Comparison of ENCODE assay signal across 9 cellular contexts in genomic region chr3:112582242-112582874, GRCh38. TPM values are rescaled to one million over a fixed set of nuclear protein-coding genes. Genes with fewer than 3 reads are reported as not detected.
DNase-seq lines count a peak whose midpoint lies in the region; ATAC-seq and TF ChIP-seq lines count a peak whose summit lies in the region.
"Had no signal": no experiment of that assay in that cellular context is flagged by ENCODE, and none has a peak within 500 bp of the region (broad histone marks: within the 10 kb centered on the region; RNA-seq: fewer than 3 reads in every experiment).

No MANE protein-coding gene starts in this region.

- no peaks in the 10 kb centered on the region for H3K9me2 ChIP-seq in OCI-LY1 (ENCODE audit: low read depth, low read length)

- intact Hi-C loops in lower leg skin (cut with DNase I; ENCODE audit: low total_unique reads) = no loop called here

- DNase-seq in NCI-H1436 (lab: John Stamatoyannopoulos, UW) (peak; percentile 41), NCI-H1436 treated with DMSO at 0.1 percent for 48 hours (lab: John Stamatoyannopoulos, UW) (no peak), astrocyte of the hippocampus (ENCODE audit: low read depth, low spot score) (peak; percentile 76), medulla oblongata (ENCODE audit: extremely low spot score) (peak; percentile 48), lower leg skin (ENCODE audit: low spot score in 2 of 2) (no peak)

- ATAC-seq in HG02973 (IDR thresholded peaks at IDR 0.05; ENCODE audit: unreplicated experiment) = peak; percentile 54
- ATAC-seq in HG02588 (IDR thresholded peaks at IDR 0.05; ENCODE audit: unreplicated experiment) = no peak

- no peak for TF ChIP-seq POLR2A in lower leg skin (IDR thresholded peaks at IDR 0.05)

- H3K9ac ChIP-seq in OCI-LY1 (ENCODE audit: low read length) = no peak overlapping the region

- TF ChIP-seq CTCF in OCI-LY1 (IDR thresholded peaks at IDR 0.05; ENCODE audit: low read length) = peak; percentile 66
- TF ChIP-seq CTCF in lower leg skin (IDR thresholded peaks at IDR 0.05) = no peak

- H3F3A ChIP-seq in OCI-LY1 (ENCODE audit: insufficient read depth, low read length) = no peaks in the 10 kb centered on the region

- no peaks in the 10 kb centered on the region for H3K9me3 ChIP-seq in OCI-LY1 (ENCODE audit: low read length)

- no peaks in the 10 kb centered on the region for H3K79me2 ChIP-seq in OCI-LY1 (ENCODE audit: insufficient read depth, low read length)

- peaks cover 41% of the 10 kb centered on the region for H3K36me3 ChIP-seq in OCI-LY1 (ENCODE audit: insufficient read depth, low read length)

- no peaks in the 10 kb centered on the region for H4K20me1 ChIP-seq in OCI-LY1 (ENCODE audit: insufficient read depth, low read length)

- H3K27ac ChIP-seq in OCI-LY1 (ENCODE audit: low read depth, low read length, poor library complexity, severe bottlenecking) = no peak overlapping the region

- H2AFZ ChIP-seq in OCI-LY1 (ENCODE audit: low read length) = no peak overlapping the region

- 76 to 82% methylated on average over 2 of the region's 2 CpGs for WGBS in lower leg skin, 2 donors

- H3K27me3 ChIP-seq in OCI-LY1 (ENCODE audit: insufficient read depth, low read length) = no peaks in the 10 kb centered on the region

- no peak overlapping the region for H3K4me3 ChIP-seq in OCI-LY1 (ENCODE audit: low read depth, low read length, poor library complexity, severe bottlenecking)
- no peak overlapping the region for H3K4me3 ChIP-seq in lower leg skin (ENCODE audit: low read depth, poor library complexity, severe bottlenecking)

- H3K4me1 ChIP-seq in OCI-LY1 (ENCODE audit: insufficient read depth, low read length, severe bottlenecking) = peaks cover 9% of the 10 kb centered on the region

- no peak overlapping the region for H3K4me2 ChIP-seq in OCI-LY1 (ENCODE audit: low read length)

RNA-seq across cellular contexts. Expression of gene SLC35A5, which starts 20.5 kb away (rescaled TPM):
- 10 to 100 TPM; 16.2 to 35.0 (median 21.9) TPM for total RNA-seq in lower leg skin

RNA-seq across cellular contexts. Expression of gene ATG3, which starts 20.6 kb away (rescaled TPM):
- 10 to 100 TPM; 41.1 to 61.2 (median 49.4) TPM for total RNA-seq in lower leg skin

RNA-seq across cellular contexts. Expression of gene CCDC80, which starts 58.6 kb away (rescaled TPM):
- 10 to 100 TPM in 3 of 4 donors, 1 to 10 TPM in 1; 7.4 to 53.3 (median 10.6) TPM for total RNA-seq in lower leg skin
- total RNA-seq: CD8-positive, alpha-beta memory T cell had no signal

Comparison
In these comparisons a context has a peak if more than half of its experiments do, and no peak if none do; other contexts are left out.
1. DNase-seq: peak in NCI-H1436 (single experiment), astrocyte of the hippocampus (single experiment) and medulla oblongata (single experiment); none in NCI-H1436 treated with DMSO at 0.1 percent for 48 hours (single experiment) and lower leg skin (0 of 2).